ENCODE assay signal across 21 cellular contexts in genomic region chr13:30319130-30319529, GRCh38. TPM values are rescaled to one million over a fixed set of nuclear protein-coding genes. Genes with fewer than 3 reads are reported as not detected.
DNase-seq lines count a peak whose midpoint lies in the region; TF ChIP-seq lines count a peak whose summit lies in the region.
"Had no signal": no experiment of that assay in that cellular context is flagged by ENCODE, and none has a peak within 500 bp of the region (broad histone marks: within the 10 kb centered on the region; RNA-seq: fewer than 3 reads in every experiment).

No MANE protein-coding gene starts in this region.

- POLR2A ChIA-PET in HEK293 (lab: Yijun Ruan, JAX) (no interaction called here), Caco-2 (lab: Charles Lee) (no interaction called here)

- DNase-seq in NCI-H2081 (lab: John Stamatoyannopoulos, UW) = peak; percentile 30 to 66
- DNase-seq in NCI-H2081 treated with DMSO at 0.1 percent for 48 hours (lab: John Stamatoyannopoulos, UW) = no peak
- no peak for DNase-seq in substantia nigra (lab: John Stamatoyannopoulos, UW)
- no peak for DNase-seq in GDM1 (lab: John Stamatoyannopoulos, UW)
- no peak for DNase-seq in Caco-2
- DNase-seq in NCI-H82 treated with DMSO at 0.1 percent for 48 hours (lab: John Stamatoyannopoulos, UW; ENCODE audit: unreplicated experiment) = no peak
- DNase-seq: Calu3, DND-41, GOT3, NCI-H1048, NCI-H1694 treated with DMSO at 0.1 percent for 48 hours, NCI-H526 treated with DMSO at 0.1 percent for 48 hours, PC-9, SK-N-SH had no signal

- H3K36me3 ChIP-seq in HEK293 (ENCODE audit: control insufficient read depth in 2 of 2, insufficient read depth in 1 of 2, low read length in 2 of 2) (no peaks in the 10 kb centered on the region), Caco-2 (ENCODE audit: control insufficient read depth, insufficient read depth, low read length) (no peaks in the 10 kb centered on the region)

- intact Hi-C loops in Caco-2 (cut with micrococcal nuclease; ENCODE audit: unreplicated experiment) = no loop called here

- 0 out of 2 replicates have a peak, but pooled peaks cover 3% of the 10 kb centered on the region for H3K4me1 ChIP-seq in HEK293 (ENCODE audit: control insufficient read depth, insufficient read depth, low read length)
- peaks cover 10% of the 10 kb centered on the region for H3K4me1 ChIP-seq in Caco-2

- CTCF ChIA-PET in HEK293 (lab: Yijun Ruan, JAX) (no interaction called here), Caco-2 (lab: Charles Lee) (no interaction called here)

- H3K27ac Mint-ChIP-seq in brain (peak overlapping the region in 4 of 5 experiments; percentile 5 to 52 (median 28)), Caco-2 (ENCODE audit: unreplicated experiment) (no peak overlapping the region)
- H3K27ac Mint-ChIP-seq: T-helper 1 cell treated with Interleukin-12 subunit alpha and Interleukin-12 subunit beta and Interleukin-4 antibody, amounts not matched to agents 30 μg/mL and 1 μg/mL, for 36 hours had no signal

- H3K36me3 Mint-ChIP-seq in brain (no peaks in the 10 kb centered on the region), Caco-2 (ENCODE audit: insufficient read depth, unreplicated experiment) (no peaks in the 10 kb centered on the region)

- no peak overlapping the region for H3K27ac ChIP-seq in HEK293 (ENCODE audit: extremely low read depth, low read depth, low read length)
- peak overlapping the region; percentile 2 for H3K27ac ChIP-seq in substantia nigra (ENCODE audit: low read depth, low read length, poor library complexity, severe bottlenecking)
- H3K27ac ChIP-seq: 22Rv1, C4-2B, HL-60, PC-9 had no signal

- BruUV-seq in Caco-2 (replicated peaks; lab: Mats Ljungman, UMichigan) = no TSS peak

- no peaks in the 10 kb centered on the region for H3K9me3 ChIP-seq in HEK293 (ENCODE audit: control insufficient read depth, insufficient read depth, low read depth, low read length)
- H3K9me3 ChIP-seq in Caco-2 = no peaks in the 10 kb centered on the region
- H3K9me3 ChIP-seq: SK-N-SH had no signal

- TF ChIP-seq CTCF in HEK293 (tag by site-specific recombination; IDR thresholded peaks at IDR 0.05) (no peak), brain (conservative IDR thresholded peaks at IDR 0.05) (no peak), Caco-2 (IDR thresholded peaks at IDR 0.05; ENCODE audit: insufficient read depth in 1 of 2, low read depth in 1 of 2, low read length in 1 of 2, severe bottlenecking in 1 of 2, unreplicated experiment in 1 of 2) (no peak)

- H3K4me3 ChIP-seq in HEK293 (ENCODE audit: low read depth, low read length) (no peak overlapping the region), Caco-2 (ENCODE audit: low read depth, low read length) (no peak overlapping the region)
- H3K4me3 ChIP-seq: K562, PC-9 had no signal

- H3K27me3 Mint-ChIP-seq in brain (no peaks in the 10 kb centered on the region), Caco-2 (ENCODE audit: insufficient read depth, unreplicated experiment) (peaks cover 4% of the 10 kb centered on the region)

- H3K4me1 Mint-ChIP-seq in brain (peaks cover 21% of the 10 kb centered on the region), Caco-2 (ENCODE audit: low read depth, unreplicated experiment) (peaks cover 8% of the 10 kb centered on the region)

- H3K4me3 Mint-ChIP-seq in brain (peak overlapping the region in 2 of 5 experiments; percentile 6 to 26), Caco-2 (ENCODE audit: unreplicated experiment) (no peak overlapping the region)
- H3K4me3 Mint-ChIP-seq: T-helper 1 cell treated with Interleukin-12 subunit alpha and Interleukin-12 subunit beta and Interleukin-4 antibody, amounts not matched to agents 30 μg/mL and 1 μg/mL, for 36 hours had no signal

- H3K9me3 Mint-ChIP-seq in brain (no peaks in the 10 kb centered on the region), Caco-2 (ENCODE audit: unreplicated experiment) (no peaks in the 10 kb centered on the region)
- H3K9me3 Mint-ChIP-seq: T-helper 1 cell treated with Interleukin-12 subunit alpha and Interleukin-12 subunit beta and Interleukin-4 antibody, amounts not matched to agents 30 μg/mL and 1 μg/mL, for 36 hours had no signal

- no peaks in the 10 kb centered on the region for H3K27me3 ChIP-seq in Caco-2 (replicated peaks; ENCODE audit: control insufficient read depth, insufficient read depth, low read length)

TF ChIP-seq in HEK293, 187 proteins besides CTCF, POLR2A, EP300 and RAD21 (continues in another document):
- TF ChIP-seq MYNN (tag by site-specific recombination; IDR thresholded peaks at IDR 0.05; ENCODE audit: borderline replicate concordance) (no peak), ZNF404 (tag by site-specific recombination; IDR thresholded peaks at IDR 0.05) (no peak), ZIC2 (tag by site-specific recombination; IDR thresholded peaks at IDR 0.05) (peak; percentile 42; the same call in 1 of the 2 replicates), ZBTB8A (tag by site-specific recombination; IDR thresholded peaks at IDR 0.05) (no peak), ZNF596 (tag by site-specific recombination; IDR thresholded peaks at IDR 0.05) (0 out of 2 replicates have a peak, but pooled peaks have one; percentile 17), ZNF558 (tag by site-specific recombination; IDR thresholded peaks at IDR 0.05) (no peak), FEZF1 (tag by site-specific recombination; IDR thresholded peaks at IDR 0.05) (peak; percentile 85), OSR2 (tag by site-specific recombination; IDR thresholded peaks at IDR 0.05) (peak; percentile 79), ZNF529 (tag by site-specific recombination; IDR thresholded peaks at IDR 0.05; ENCODE audit: insufficient replicate concordance) (no peak), ZNF239 (tag by site-specific recombination; IDR thresholded peaks at IDR 0.05) (no peak), TCF7L2 (IDR thresholded peaks at IDR 0.05; ENCODE audit: borderline replicate concordance, low read depth, low read length) (peak; percentile 71), ZNF571 (tag by site-specific recombination; IDR thresholded peaks at IDR 0.05) (no peak), WT1 (tag by site-specific recombination; IDR thresholded peaks at IDR 0.05) (0 out of 2 replicates have a peak, but pooled peaks have one; percentile 24)
- TF ChIP-seq, protein P1, sequence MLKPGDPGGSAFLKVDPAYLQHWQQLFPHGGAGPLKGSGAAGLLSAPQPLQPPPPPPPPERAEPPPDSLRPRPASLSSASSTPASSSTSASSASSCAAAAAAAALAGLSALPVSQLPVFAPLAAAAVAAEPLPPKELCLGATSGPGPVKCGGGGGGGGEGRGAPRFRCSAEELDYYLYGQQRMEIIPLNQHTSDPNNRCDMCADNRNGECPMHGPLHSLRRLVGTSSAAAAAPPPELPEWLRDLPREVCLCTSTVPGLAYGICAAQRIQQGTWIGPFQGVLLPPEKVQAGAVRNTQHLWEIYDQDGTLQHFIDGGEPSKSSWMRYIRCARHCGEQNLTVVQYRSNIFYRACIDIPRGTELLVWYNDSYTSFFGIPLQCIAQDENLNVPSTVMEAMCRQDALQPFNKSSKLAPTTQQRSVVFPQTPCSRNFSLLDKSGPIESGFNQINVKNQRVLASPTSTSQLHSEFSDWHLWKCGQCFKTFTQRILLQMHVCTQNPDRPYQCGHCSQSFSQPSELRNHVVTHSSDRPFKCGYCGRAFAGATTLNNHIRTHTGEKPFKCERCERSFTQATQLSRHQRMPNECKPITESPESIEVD (tag by site-specific recombination; IDR thresholded peaks at IDR 0.05) = peak; percentile 83
- TF ChIP-seq, protein P2, sequence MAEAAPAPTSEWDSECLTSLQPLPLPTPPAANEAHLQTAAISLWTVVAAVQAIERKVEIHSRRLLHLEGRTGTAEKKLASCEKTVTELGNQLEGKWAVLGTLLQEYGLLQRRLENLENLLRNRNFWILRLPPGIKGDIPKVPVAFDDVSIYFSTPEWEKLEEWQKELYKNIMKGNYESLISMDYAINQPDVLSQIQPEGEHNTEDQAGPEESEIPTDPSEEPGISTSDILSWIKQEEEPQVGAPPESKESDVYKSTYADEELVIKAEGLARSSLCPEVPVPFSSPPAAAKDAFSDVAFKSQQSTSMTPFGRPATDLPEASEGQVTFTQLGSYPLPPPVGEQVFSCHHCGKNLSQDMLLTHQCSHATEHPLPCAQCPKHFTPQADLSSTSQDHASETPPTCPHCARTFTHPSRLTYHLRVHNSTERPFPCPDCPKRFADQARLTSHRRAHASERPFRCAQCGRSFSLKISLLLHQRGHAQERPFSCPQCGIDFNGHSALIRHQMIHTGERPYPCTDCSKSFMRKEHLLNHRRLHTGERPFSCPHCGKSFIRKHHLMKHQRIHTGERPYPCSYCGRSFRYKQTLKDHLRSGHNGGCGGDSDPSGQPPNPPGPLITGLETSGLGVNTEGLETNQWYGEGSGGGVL (tag by site-specific recombination; IDR thresholded peaks at IDR 0.05) = no peak
- TF ChIP-seq, protein P3, sequence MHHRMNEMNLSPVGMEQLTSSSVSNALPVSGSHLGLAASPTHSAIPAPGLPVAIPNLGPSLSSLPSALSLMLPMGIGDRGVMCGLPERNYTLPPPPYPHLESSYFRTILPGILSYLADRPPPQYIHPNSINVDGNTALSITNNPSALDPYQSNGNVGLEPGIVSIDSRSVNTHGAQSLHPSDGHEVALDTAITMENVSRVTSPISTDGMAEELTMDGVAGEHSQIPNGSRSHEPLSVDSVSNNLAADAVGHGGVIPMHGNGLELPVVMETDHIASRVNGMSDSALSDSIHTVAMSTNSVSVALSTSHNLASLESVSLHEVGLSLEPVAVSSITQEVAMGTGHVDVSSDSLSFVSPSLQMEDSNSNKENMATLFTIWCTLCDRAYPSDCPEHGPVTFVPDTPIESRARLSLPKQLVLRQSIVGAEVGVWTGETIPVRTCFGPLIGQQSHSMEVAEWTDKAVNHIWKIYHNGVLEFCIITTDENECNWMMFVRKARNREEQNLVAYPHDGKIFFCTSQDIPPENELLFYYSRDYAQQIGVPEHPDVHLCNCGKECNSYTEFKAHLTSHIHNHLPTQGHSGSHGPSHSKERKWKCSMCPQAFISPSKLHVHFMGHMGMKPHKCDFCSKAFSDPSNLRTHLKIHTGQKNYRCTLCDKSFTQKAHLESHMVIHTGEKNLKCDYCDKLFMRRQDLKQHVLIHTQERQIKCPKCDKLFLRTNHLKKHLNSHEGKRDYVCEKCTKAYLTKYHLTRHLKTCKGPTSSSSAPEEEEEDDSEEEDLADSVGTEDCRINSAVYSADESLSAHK (tag by site-specific recombination; IDR thresholded peaks at IDR 0.05) = peak; percentile 30; the same call in 1 of the 2 replicates

RNA-seq across cellular contexts. Expression of gene KATNAL1, which starts 11.8 kb away (rescaled TPM):
- polyA plus RNA-seq in brain (ENCODE audit: insufficient read depth, low read depth, low replicate concordance) = 6.7 TPM
- total RNA-seq in Caco-2 (2022) = 4.0 and 8.1 TPM in 2 replicates

Comparison
In these comparisons a context has a peak if more than half of its experiments do, and no peak if none do; other contexts are left out.
1. DNase-seq: peak in NCI-H2081 (2 of 2); none in NCI-H2081 treated with DMSO at 0.1 percent for 48 hours (single experiment), substantia nigra (0 of 49), GDM1 (single experiment), Caco-2 (0 of 2) and NCI-H82 treated with DMSO at 0.1 percent for 48 hours (single experiment).